In genomic region chr11:498297-499181, GRCh38 we compare ENCODE assay signal across 13 cellular contexts.
DNase-seq lines count a peak whose midpoint lies in the region; ATAC-seq lines count a peak whose summit lies in the region.
"Had no signal": no experiment of that assay in that cellular context is flagged by ENCODE, and none has a peak within 500 bp of the region (broad histone marks: within the 10 kb centered on the region; RNA-seq: fewer than 3 reads in every experiment).

No MANE protein-coding gene starts in this region.

- DNase-seq in D341Med (ENCODE audit: low spot score) (peak; percentile 27), iPS-NIHi11 (ENCODE audit: low spot score) (peak; percentile 7), DMS 273 treated with DMSO at 0.1 percent for 48 hours (lab: John Stamatoyannopoulos, UW) (no peak)
- DNase-seq: activated CD8-positive, alpha-beta T cell treated with anti-CD3 and anti-CD28 coated beads for 36 hours; central memory CD4-positive, alpha-beta T cell; GDM1; GOT3; Kasumi-1; NCI-H1417; tibial artery had no signal

- ATAC-seq in HG03175 (IDR thresholded peaks at IDR 0.05; ENCODE audit: unreplicated experiment): no peak
- no peak for ATAC-seq in HG03457 (IDR thresholded peaks at IDR 0.05; ENCODE audit: unreplicated experiment)
- ATAC-seq: activated CD8-positive, alpha-beta T cell treated with anti-CD3 and anti-CD28 coated beads for 36 hours had no signal

- H3K27ac ChIP-seq in angular gyrus (ENCODE audit: low read depth, low read length): peak overlapping the region; percentile 74
- H3K27ac ChIP-seq: tibial artery had no signal
